ENCODE assay signal across 8 cellular contexts in the genomic region with DNA sequence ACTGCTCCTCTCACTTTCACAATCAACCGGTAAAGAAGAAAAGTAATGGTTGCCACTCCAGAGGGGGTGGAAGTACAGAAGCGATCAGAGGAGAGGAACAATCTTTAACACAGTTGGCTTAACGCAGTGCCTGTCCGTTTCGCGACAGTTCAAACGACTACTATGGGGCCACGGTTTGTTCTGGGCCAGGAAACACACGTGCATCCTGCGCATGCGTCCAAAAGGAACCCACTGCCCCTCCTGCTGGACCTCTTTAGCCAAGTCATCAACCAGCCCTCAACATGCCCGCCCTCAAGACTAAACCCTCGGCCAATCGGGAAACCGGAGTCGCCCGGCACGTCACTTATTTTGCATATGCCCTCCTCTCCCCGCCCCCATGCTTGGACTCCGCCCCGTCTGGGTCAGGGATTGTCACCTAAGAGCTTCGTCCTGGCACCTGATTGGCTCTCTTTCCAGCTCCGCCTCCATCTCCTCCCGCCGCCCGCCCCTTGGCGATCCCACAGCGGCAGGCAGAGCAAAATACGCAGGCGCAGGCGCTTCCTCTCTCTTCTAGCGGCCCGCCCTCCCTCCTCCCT. TPM values are rescaled to one million over a fixed set of nuclear protein-coding genes. Genes with fewer than 3 reads are reported as not detected.
DNase-seq lines count a peak whose midpoint lies in the region; ATAC-seq, FAIRE-seq and TF ChIP-seq lines count a peak whose summit lies in the region.

No MANE protein-coding gene starts in this region.

- POLR2A ChIA-PET in activated CD8-positive, alpha-beta T cell treated with anti-CD3 and anti-CD28 coated beads, Interleukin-2, amount 10 ng/mL, durations not matched to agents 7 days and 5 days (lab: Charles Lee): interaction anchor here (0.7 to 9.1 kb wide), 15 partner anchors 11 to 131 kb away, joined by 3 to 95 read pairs (median 8); partner anchors contain the start of gene TOPBP1
- POLR2A ChIA-PET in endothelial cell of umbilical vein (lab: Charles Lee): interaction anchor here (0.5 to 1.5 kb wide), 10 partner anchors 10 to 798 kb away, joined by 3 to 6 read pairs (median 3); no protein-coding TSS in a partner anchor

- H3K9me3 ChIP-seq in BE2C: no peaks in the 10 kb centered on the region
- H3K9me3 ChIP-seq in endothelial cell of umbilical vein (replicated peaks; ENCODE audit: control insufficient read depth, insufficient read depth, low read length): no peaks in the 10 kb centered on the region

- peak; percentile 78 for ATAC-seq in GM19455 (IDR thresholded peaks at IDR 0.05; ENCODE audit: unreplicated experiment)
- ATAC-seq in activated CD8-positive, alpha-beta T cell treated with anti-CD3 and anti-CD28 coated beads, Interleukin-2, amount 10 ng/mL, durations not matched to agents 7 days and 5 days: peak; percentile 86

- no TSS peak for BruUV-seq in endothelial cell of umbilical vein (replicated peaks; lab: Mats Ljungman, UMichigan)

- H3K27me3 ChIP-seq in BE2C (no peaks in the 10 kb centered on the region), endothelial cell of umbilical vein (ENCODE audit: control insufficient read depth in 2 of 2, insufficient read depth in 2 of 2, low read length in 2 of 2) (no peaks in the 10 kb centered on the region)

- peak overlapping the region; percentile 1 for H2AFZ ChIP-seq in endothelial cell of umbilical vein (ENCODE audit: low read depth, low read length)

- peak overlapping the region; percentile 82 for H3K4me3 Mint-ChIP-seq in activated CD8-positive, alpha-beta T cell treated with anti-CD3 and anti-CD28 coated beads, Interleukin-2, amount 10 ng/mL, durations not matched to agents 7 days and 5 days

- H3K4me3 ChIP-seq in BE2C (ENCODE audit: low read depth, low read length) (peak overlapping the region; percentile 63), endothelial cell of umbilical vein (replicated peaks in 1 of 3; ENCODE audit: insufficient read depth in 1 of 3, low read depth in 1 of 3, low read length in 3 of 3) (peak overlapping the region in 2 of 3 experiments; percentile 5 to 97)

- peak overlapping the region; percentile 68 for H3K4me2 ChIP-seq in endothelial cell of umbilical vein (ENCODE audit: insufficient read depth, low read length)

- peaks cover 4% of the 10 kb centered on the region for H4K20me1 ChIP-seq in endothelial cell of umbilical vein (replicated peaks; ENCODE audit: control insufficient read depth, extremely low read depth, insufficient read depth, low read length)

- H3K4me1 ChIP-seq in BE2C (peaks cover 11% of the 10 kb centered on the region), endothelial cell of umbilical vein (ENCODE audit: control insufficient read depth, extremely low read depth, insufficient read depth, low read length) (peaks cover 67% of the 10 kb centered on the region)

- H3K36me3 ChIP-seq in BE2C: peaks cover 24% of the 10 kb centered on the region
- H3K36me3 ChIP-seq in endothelial cell of umbilical vein (ENCODE audit: control insufficient read depth in 2 of 2, extremely low read depth in 1 of 2, insufficient read depth in 2 of 2, low read length in 2 of 2): peaks cover 4 to 10% of the 10 kb centered on the region in 2 experiments

- H3K9ac ChIP-seq in endothelial cell of umbilical vein (replicated peaks; ENCODE audit: extremely low read depth, insufficient read depth, low read length): peak overlapping the region; percentile 64

- intact Hi-C loops in endothelial cell of umbilical vein (cut with micrococcal nuclease): loop anchor here (1.0 to 10.0 kb wide), 8 partner anchors 41 to 914 kb away; partner anchors contain the start of genes ANAPC13, CEP63, NPHP3 and SRPRB

- H3K27me3 Mint-ChIP-seq in activated CD8-positive, alpha-beta T cell treated with anti-CD3 and anti-CD28 coated beads, Interleukin-2, amount 10 ng/mL, durations not matched to agents 7 days and 5 days (ENCODE audit: low read depth): no peaks in the 10 kb centered on the region

- CTCF ChIA-PET in activated CD8-positive, alpha-beta T cell treated with anti-CD3 and anti-CD28 coated beads, Interleukin-2, amount 10 ng/mL, durations not matched to agents 7 days and 5 days (lab: Charles Lee): interaction anchor here (0.7 to 8.4 kb wide), 19 partner anchors 9 to 135 kb away, joined by 3 to 102 read pairs (median 4); no protein-coding TSS in a partner anchor
- CTCF ChIA-PET in endothelial cell of umbilical vein (lab: Charles Lee): interaction anchor here (0.6 to 13.8 kb wide), 13 partner anchors 10 to 842 kb away, joined by 3 to 224 read pairs (median 4); no protein-coding TSS in a partner anchor

- no peaks in the 10 kb centered on the region for H3K9me1 ChIP-seq in endothelial cell of umbilical vein (replicated peaks; ENCODE audit: control insufficient read depth, extremely low read depth, insufficient read depth, low read length)

- H3K36me3 Mint-ChIP-seq in activated CD8-positive, alpha-beta T cell treated with anti-CD3 and anti-CD28 coated beads, Interleukin-2, amount 10 ng/mL, durations not matched to agents 7 days and 5 days (ENCODE audit: low read depth): peaks cover 33% of the 10 kb centered on the region

- TF ChIP-seq POLR2A in endothelial cell of umbilical vein (IDR thresholded peaks at IDR 0.05; ENCODE audit: low read depth, low read length): peak; percentile 77

- TF ChIP-seq CTCF in BE2C (IDR thresholded peaks at IDR 0.05; ENCODE audit: low read depth, low read length) (peak; percentile 31; the same call in 1 of the 2 replicates), endothelial cell of umbilical vein (IDR thresholded peaks at IDR 0.05; ENCODE audit: extremely low read depth in 1 of 2, insufficient read depth in 1 of 2, low read depth in 1 of 2, low read length in 2 of 2) (peak in 1 of 2 donors; percentile 29)

- peaks cover 50% of the 10 kb centered on the region for H3K4me1 Mint-ChIP-seq in activated CD8-positive, alpha-beta T cell treated with anti-CD3 and anti-CD28 coated beads, Interleukin-2, amount 10 ng/mL, durations not matched to agents 7 days and 5 days (ENCODE audit: low read depth)

- H3K27ac Mint-ChIP-seq in activated CD8-positive, alpha-beta T cell treated with anti-CD3 and anti-CD28 coated beads, Interleukin-2, amount 10 ng/mL, durations not matched to agents 7 days and 5 days: peak overlapping the region; percentile 99

- H3K27ac ChIP-seq in endothelial cell of umbilical vein (ENCODE audit: insufficient read depth, low read depth, low read length): peak overlapping the region; percentile 77

- DNase-seq in BE2C: peak; percentile 100
- DNase-seq in HPDE6-E6E7 (ENCODE audit: extremely low spot score): peak; percentile 92
- peak; percentile 100 for DNase-seq in activated CD8-positive, alpha-beta T cell treated with anti-CD3 and anti-CD28 coated beads, Interleukin-2, amount 10 ng/mL, durations not matched to agents 7 days and 5 days
- DNase-seq in endothelial cell of umbilical vein (ENCODE audit: low read depth, low spot score): peak; percentile 100
- peak; percentile 100 for DNase-seq in mucosa of gallbladder (ENCODE audit: low spot score)
- peak; percentile 100 for DNase-seq in stimulated activated CD8-positive, alpha-beta memory T cell treated with anti-CD3 and anti-CD28 coated beads, Interleukin-7, amount 100 ng/mL, for 24 hours (ENCODE audit: low read depth)
- no peak for DNase-seq in NCI-H524 treated with DMSO at 0.1 percent for 48 hours (lab: John Stamatoyannopoulos, UW)

- dilution Hi-C loops in endothelial cell of umbilical vein (cut with MboI; ENCODE audit: extremely low pct_ligation_motif_present, low sequenced_read_pairs): no loop called here

- peak; percentile 98 for FAIRE-seq in endothelial cell of umbilical vein (lab: Jason Lieb, UNC)

- H3K79me2 ChIP-seq in endothelial cell of umbilical vein (ENCODE audit: control insufficient read depth, insufficient read depth, low read length): peaks cover 42% of the 10 kb centered on the region

- H3K9me3 Mint-ChIP-seq in activated CD8-positive, alpha-beta T cell treated with anti-CD3 and anti-CD28 coated beads, Interleukin-2, amount 10 ng/mL, durations not matched to agents 7 days and 5 days (ENCODE audit: insufficient read depth): no peaks in the 10 kb centered on the region

TF ChIP-seq in endothelial cell of umbilical vein, 7 proteins besides CTCF, POLR2A, EP300 and RAD21:
- TF ChIP-seq POLR2AphosphoS5 (IDR thresholded peaks at IDR 0.05; ENCODE audit: insufficient read depth, low read depth, low read length): peak; percentile 53
- TF ChIP-seq, protein P1, sequence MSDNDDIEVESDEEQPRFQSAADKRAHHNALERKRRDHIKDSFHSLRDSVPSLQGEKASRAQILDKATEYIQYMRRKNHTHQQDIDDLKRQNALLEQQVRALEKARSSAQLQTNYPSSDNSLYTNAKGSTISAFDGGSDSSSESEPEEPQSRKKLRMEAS (IDR thresholded peaks at IDR 0.05; ENCODE audit: insufficient read depth, insufficient read length): peak; percentile 91
- TF ChIP-seq JUN (IDR thresholded peaks at IDR 0.05; ENCODE audit: borderline replicate concordance, insufficient read depth, insufficient read length, low read depth): no peak
- no peak for TF ChIP-seq FOS (IDR thresholded peaks at IDR 0.05; ENCODE audit: borderline replicate concordance, insufficient read depth, low read length)
- peak; percentile 44 for TF ChIP-seq MYC (IDR thresholded peaks at IDR 0.05; ENCODE audit: low read depth, low read length)
- no peak for TF ChIP-seq EZH2 (IDR thresholded peaks at IDR 0.05; ENCODE audit: borderline replicate concordance, low read depth, low read length, severe bottlenecking)
- TF ChIP-seq GATA2 (IDR thresholded peaks at IDR 0.05; ENCODE audit: insufficient read depth, insufficient read length, low read depth, low read length): no peak

RNA-seq across cellular contexts. Expression of gene CDV3, which starts 0.3 kb away (rescaled TPM):
- polyA plus RNA-seq in BE2C (2012; ENCODE audit: insufficient read depth, insufficient read length, low read depth): 77.3 TPM
- total RNA-seq in activated CD8-positive, alpha-beta T cell treated with anti-CD3 and anti-CD28 coated beads, Interleukin-2, amount 10 ng/mL, durations not matched to agents 7 days and 5 days: 100 to 1,000 TPM; 195 TPM
- total RNA-seq in endothelial cell of umbilical vein: 200 and 229 TPM in 2 replicates
- polyA plus RNA-seq in endothelial cell of umbilical vein: 35.3 and 46.7 TPM in 2 replicates
- 75.5 and 76.4 TPM in 2 replicates for polyA plus RNA-seq in endothelial cell of umbilical vein (2011; cell fraction: cytosol; rRNA removed)
- 39.2 and 51.3 TPM in 2 replicates for polyA plus RNA-seq in endothelial cell of umbilical vein (2011; cell fraction: nucleus; rRNA removed)
- 145 and 206 TPM in 2 replicates for polyA plus RNA-seq in endothelial cell of umbilical vein (2012)
- 82.8 and 83.0 TPM in 2 replicates for polyA minus RNA-seq in endothelial cell of umbilical vein
- 60.4 TPM for polyA minus RNA-seq in endothelial cell of umbilical vein (2011; cell fraction: cytosol; rRNA and poly(A)+ RNA removed)
- 38.6 and 45.7 TPM in 2 replicates for polyA minus RNA-seq in endothelial cell of umbilical vein (2011; cell fraction: nucleus; rRNA and poly(A)+ RNA removed)
- 108 TPM for total RNA-seq in mucosa of gallbladder
